Comparison of ENCODE assay signal across 18 cellular contexts in the genomic region with DNA sequence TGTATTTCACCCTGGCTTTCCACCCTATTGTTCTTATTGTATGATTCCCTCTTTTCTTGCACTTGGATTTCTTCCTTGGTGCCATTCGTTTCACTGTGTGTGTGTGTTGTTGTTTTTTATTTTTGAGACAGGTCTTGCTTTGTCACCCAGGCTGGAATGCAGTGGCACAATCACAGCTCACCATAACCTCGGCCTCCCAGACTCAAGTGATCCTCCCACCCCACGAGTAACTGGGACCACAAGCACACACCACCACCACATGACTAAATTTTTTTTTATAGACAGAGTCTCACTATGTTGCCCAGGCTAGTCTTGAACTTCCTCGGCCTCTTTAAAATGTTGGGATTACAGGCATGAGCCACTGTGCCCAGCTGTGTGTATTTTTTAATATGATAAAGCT.
"Had no signal": no experiment of that assay in that cellular context is flagged by ENCODE, and none has a peak within 500 bp of the region (broad histone marks: within the 10 kb centered on the region; RNA-seq: fewer than 3 reads in every experiment).

No MANE protein-coding gene starts in this region.

- ATAC-seq: heart right ventricle, left ventricle myocardium superior, WTC11 had no signal

- H3K9me3 ChIP-seq: esophagus muscularis mucosa, heart right ventricle, stomach, thoracic aorta, vagina had no signal

- H3K9me3 Mint-ChIP-seq: activated naive CD4-positive, alpha-beta T cell treated with anti-CD3 and anti-CD28 coated beads, Interleukin-2, amount 50 U/mL, for 24 hours; endodermal cell; WTC11 had no signal

- FAIRE-seq: islet of Langerhans had no signal

- DNase-seq: activated CD4-positive, alpha-beta T cell treated with anti-CD3 and anti-CD28 coated beads for 48 hours; activated effector memory CD4-positive, alpha-beta T cell treated with Interleukin-2 at 50 U/mL for 16 hours; amygdala; endodermal cell; foreskin fibroblast; heart right ventricle; left ventricle myocardium superior; mesendoderm; stimulated activated CD4-positive, alpha-beta T cell treated with anti-CD3 and anti-CD28 coated beads, Interleukin-15, amount 100 ng/mL, for 24 hours; stimulated activated CD4-positive, alpha-beta T cell treated with anti-CD3 and anti-CD28 coated beads, Interleukin-4, amount 100 ng/mL, for 4 hours; stomach; T-helper 1 cell had no signal

- H3K27me3 ChIP-seq: esophagus muscularis mucosa, heart right ventricle, stomach, vagina had no signal

- H3K27me3 Mint-ChIP-seq: activated naive CD4-positive, alpha-beta T cell treated with anti-CD3 and anti-CD28 coated beads, Interleukin-2, amount 50 U/mL, for 24 hours had no signal

- H3K4me3 ChIP-seq: esophagus muscularis mucosa, heart right ventricle, stomach, thoracic aorta, vagina had no signal

- H3K36me3 ChIP-seq: esophagus muscularis mucosa, heart right ventricle, stomach, thoracic aorta, vagina had no signal

- H3K4me3 Mint-ChIP-seq: activated naive CD4-positive, alpha-beta T cell treated with anti-CD3 and anti-CD28 coated beads, Interleukin-2, amount 50 U/mL, for 24 hours; endodermal cell; WTC11 had no signal

- H3K27ac Mint-ChIP-seq: activated naive CD4-positive, alpha-beta T cell treated with anti-CD3 and anti-CD28 coated beads, Interleukin-2, amount 50 U/mL, for 24 hours had no signal

- H3K27ac ChIP-seq: esophagus muscularis mucosa, heart right ventricle, thoracic aorta, vagina had no signal

- H3K36me3 Mint-ChIP-seq: WTC11 had no signal
